In the genomic region with DNA sequence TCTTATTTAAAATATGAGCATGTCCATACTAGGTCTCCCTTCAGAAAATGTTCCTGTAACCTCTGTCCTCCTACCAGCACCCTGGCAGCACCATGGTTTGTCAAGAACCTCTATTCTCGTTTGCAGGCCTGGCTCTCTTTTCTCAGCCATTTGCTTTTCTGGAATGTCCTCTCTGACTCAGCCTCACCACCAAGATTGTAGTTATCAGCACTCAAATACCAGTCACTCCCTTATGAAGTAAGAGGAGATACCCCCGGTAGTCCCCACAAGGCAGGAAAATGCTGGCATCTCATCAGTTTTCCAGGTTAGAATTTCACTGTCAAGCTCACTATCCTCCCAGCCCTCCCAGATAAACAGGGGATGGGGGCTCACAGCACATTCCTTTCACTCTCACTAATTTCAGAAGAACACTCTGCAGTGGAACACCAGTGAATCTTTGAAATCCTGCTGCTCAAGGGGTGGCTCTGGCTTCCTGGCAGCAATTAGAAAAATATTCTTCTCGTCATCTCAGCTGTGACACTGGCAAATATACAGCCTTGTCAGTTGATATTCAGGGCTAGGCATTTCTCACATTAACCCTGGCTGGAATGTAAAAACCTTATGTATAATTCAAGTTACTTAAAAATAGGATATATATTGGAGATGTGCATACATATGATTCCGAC, we compare ENCODE assay signal across 1 cellular context.
TF ChIP-seq lines count a peak whose summit lies in the region.

No MANE protein-coding gene starts in this region.

TF ChIP-seq in neural cell, 6 proteins besides CTCF, POLR2A, EP300 and RAD21 (continued from another document):
- TF ChIP-seq, protein P1, sequence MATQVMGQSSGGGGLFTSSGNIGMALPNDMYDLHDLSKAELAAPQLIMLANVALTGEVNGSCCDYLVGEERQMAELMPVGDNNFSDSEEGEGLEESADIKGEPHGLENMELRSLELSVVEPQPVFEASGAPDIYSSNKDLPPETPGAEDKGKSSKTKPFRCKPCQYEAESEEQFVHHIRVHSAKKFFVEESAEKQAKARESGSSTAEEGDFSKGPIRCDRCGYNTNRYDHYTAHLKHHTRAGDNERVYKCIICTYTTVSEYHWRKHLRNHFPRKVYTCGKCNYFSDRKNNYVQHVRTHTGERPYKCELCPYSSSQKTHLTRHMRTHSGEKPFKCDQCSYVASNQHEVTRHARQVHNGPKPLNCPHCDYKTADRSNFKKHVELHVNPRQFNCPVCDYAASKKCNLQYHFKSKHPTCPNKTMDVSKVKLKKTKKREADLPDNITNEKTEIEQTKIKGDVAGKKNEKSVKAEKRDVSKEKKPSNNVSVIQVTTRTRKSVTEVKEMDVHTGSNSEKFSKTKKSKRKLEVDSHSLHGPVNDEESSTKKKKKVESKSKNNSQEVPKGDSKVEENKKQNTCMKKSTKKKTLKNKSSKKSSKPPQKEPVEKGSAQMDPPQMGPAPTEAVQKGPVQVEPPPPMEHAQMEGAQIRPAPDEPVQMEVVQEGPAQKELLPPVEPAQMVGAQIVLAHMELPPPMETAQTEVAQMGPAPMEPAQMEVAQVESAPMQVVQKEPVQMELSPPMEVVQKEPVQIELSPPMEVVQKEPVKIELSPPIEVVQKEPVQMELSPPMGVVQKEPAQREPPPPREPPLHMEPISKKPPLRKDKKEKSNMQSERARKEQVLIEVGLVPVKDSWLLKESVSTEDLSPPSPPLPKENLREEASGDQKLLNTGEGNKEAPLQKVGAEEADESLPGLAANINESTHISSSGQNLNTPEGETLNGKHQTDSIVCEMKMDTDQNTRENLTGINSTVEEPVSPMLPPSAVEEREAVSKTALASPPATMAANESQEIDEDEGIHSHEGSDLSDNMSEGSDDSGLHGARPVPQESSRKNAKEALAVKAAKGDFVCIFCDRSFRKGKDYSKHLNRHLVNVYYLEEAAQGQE (IDR thresholded peaks at IDR 0.05; ENCODE audit: borderline replicate concordance) = no peak
- TF ChIP-seq SMC3 (conservative IDR thresholded peaks at IDR 0.05; ENCODE audit: poor library complexity) = no peak
- TF ChIP-seq MXI1 (conservative IDR thresholded peaks at IDR 0.05; ENCODE audit: poor library complexity, severe bottlenecking) = no peak
- no peak for TF ChIP-seq TAF1 (IDR thresholded peaks at IDR 0.05; ENCODE audit: low read depth)
- no peak for TF ChIP-seq EZH2 (IDR thresholded peaks at IDR 0.05; ENCODE audit: borderline replicate concordance, insufficient read depth, low read length, poor library complexity, severe bottlenecking)
